In the genomic region with DNA sequence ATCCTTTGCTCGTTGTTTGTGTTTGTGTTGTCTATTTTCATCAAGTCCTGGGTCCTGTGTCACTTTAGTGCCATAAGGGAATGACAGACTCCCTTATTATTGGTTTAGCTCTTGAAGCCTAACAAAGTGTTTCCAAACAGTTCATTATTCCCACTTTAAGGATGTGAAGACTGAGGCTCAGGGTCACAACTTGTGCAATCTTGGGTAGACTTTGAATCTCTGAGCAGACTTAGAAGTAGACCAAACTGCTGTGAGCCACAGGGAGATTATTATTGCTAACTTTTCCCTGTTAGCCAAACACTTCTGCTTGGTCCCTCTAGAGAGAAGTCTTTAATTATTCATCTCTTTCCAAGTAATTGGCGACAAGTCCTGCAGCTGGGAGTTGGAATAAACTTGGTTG, we compare ENCODE assay signal across 25 cellular contexts. TPM values are rescaled to one million over a fixed set of nuclear protein-coding genes. Genes with fewer than 3 reads are reported as not detected.
DNase-seq lines count a peak whose midpoint lies in the region; ATAC-seq, FAIRE-seq and TF ChIP-seq lines count a peak whose summit lies in the region.
"Had no signal": no experiment of that assay in that cellular context is flagged by ENCODE, and none has a peak within 500 bp of the region (broad histone marks: within the 10 kb centered on the region; RNA-seq: fewer than 3 reads in every experiment).

No MANE protein-coding gene starts in this region.

- H4K20me1 ChIP-seq in K562 (replicated peaks; ENCODE audit: control insufficient read depth, insufficient read depth, low read length), result peaks cover 7% of the 10 kb centered on the region

- intact Hi-C loops in K562 (cut with micrococcal nuclease), result no loop called here

- H3K4me3 ChIP-seq in K562 (no peak overlapping the region), gastroesophageal sphincter (no peak overlapping the region)
- H3K4me3 ChIP-seq: GM12878, SJSA1 had no signal

- H3K9ac ChIP-seq in K562 (ENCODE audit: insufficient read depth in 1 of 2, low read depth in 2 of 2, low read length in 2 of 2), result no peak overlapping the region

- no peak overlapping the region for H3K4me2 ChIP-seq in K562 (ENCODE audit: insufficient read depth, low read length)

- H3K9me1 ChIP-seq in K562 (ENCODE audit: control insufficient read depth, insufficient read depth, low read length), result no peaks in the 10 kb centered on the region

- TF ChIP-seq EP300 in K562 (IDR thresholded peaks at IDR 0.05; ENCODE audit: low read length) (no peak), gastroesophageal sphincter (IDR thresholded peaks at IDR 0.05) (no peak)

- peaks cover 71% of the 10 kb centered on the region for H3K36me3 ChIP-seq in K562 (ENCODE audit: control insufficient read depth, insufficient read depth, low read length)
- no peaks in the 10 kb centered on the region for H3K36me3 ChIP-seq in gastroesophageal sphincter
- H3K36me3 ChIP-seq: BE2C, SJSA1 had no signal

- H3K4me3 Mint-ChIP-seq in activated T-cell treated with anti-CD3 and anti-CD28 coated beads, Interleukin-2, amount 50 U/mL, for 72 hours, result no peak overlapping the region
- no peak overlapping the region for H3K4me3 Mint-ChIP-seq in activated T-cell treated with anti-CD3 and anti-CD28 coated beads, Interleukin-2, amount 50 U/mL, for 4 hours
- H3K4me3 Mint-ChIP-seq: CD4-positive, alpha-beta T cell had no signal

- in situ Hi-C loops in K562 (cut with MboI), result no loop called here

- ATAC-seq in activated T-cell treated with anti-CD3 and anti-CD28 coated beads, Interleukin-2, amount 50 U/mL, for 72 hours (replicated peaks in 1 of 2), result no peak
- ATAC-seq in activated T-cell treated with anti-CD3 and anti-CD28 coated beads, Interleukin-2, amount 50 U/mL, for 4 hours, result no peak
- ATAC-seq in K562 (no peak), gastroesophageal sphincter (no peak), HG03520 (IDR thresholded peaks at IDR 0.05; ENCODE audit: unreplicated experiment) (no peak), foreskin keratinocyte (no peak)
- ATAC-seq: GM12878, HCT116, Right ventricle myocardium inferior had no signal

- H3K27ac ChIP-seq in K562 (ENCODE audit: extremely low read depth, low read depth, low read length) (no peak overlapping the region), gastroesophageal sphincter (no peak overlapping the region), foreskin keratinocyte (no peak overlapping the region)
- H3K27ac ChIP-seq: SJSA1 had no signal

- peaks cover 95% of the 10 kb centered on the region for H3K79me2 ChIP-seq in K562 (ENCODE audit: control insufficient read depth, insufficient read depth, low read length)

- POLR2A ChIA-PET in K562 (lab: Yijun Ruan, JAX), result interaction anchor here (1.0 kb wide), 1 partner anchor 8 kb away, joined by 3 read pairs; no protein-coding TSS in a partner anchor

- peaks cover 14 to 36% of the 10 kb centered on the region in 2 experiments for H3K4me1 ChIP-seq in K562 (replicated peaks in 1 of 2; ENCODE audit: control insufficient read depth in 2 of 2, insufficient read depth in 2 of 2, low read length in 2 of 2)
- H3K4me1 ChIP-seq in gastroesophageal sphincter, result peaks cover 0 to 7% (median 0%) of the 10 kb centered on the region in 3 donors
- H3K4me1 ChIP-seq in foreskin keratinocyte, result no peaks in the 10 kb centered on the region
- H3K4me1 ChIP-seq: BE2C, SJSA1 had no signal

- no peak for TF ChIP-seq RAD21 in K562 (CRISPR knock-in tag; conservative IDR thresholded peaks at IDR 0.05 in 1 of 2, IDR thresholded peaks at IDR 0.05 in 1 of 2)

- no peak overlapping the region for H2AFZ ChIP-seq in K562 (ENCODE audit: low read depth, low read length)

- H3K9me3 ChIP-seq in K562 (replicated peaks; ENCODE audit: control insufficient read depth, insufficient read depth, low read depth, low read length), result no peaks in the 10 kb centered on the region
- no peaks in the 10 kb centered on the region for H3K9me3 ChIP-seq in gastroesophageal sphincter
- H3K9me3 ChIP-seq: BE2C, SJSA1 had no signal

- H3K27ac Mint-ChIP-seq in activated T-cell treated with anti-CD3 and anti-CD28 coated beads, Interleukin-2, amount 50 U/mL, for 72 hours, result peak overlapping the region; percentile 60

- BruUV-seq in K562 (replicated peaks; lab: Mats Ljungman, UMichigan), result no TSS peak

- WGBS in K562 (ENCODE audit: insufficient coverage, low coverage, missing lambda C conversion rate), result 91% methylated on average over 2 of the region's 2 CpGs
- WGBS in gastroesophageal sphincter (ENCODE audit: low coverage in 1 of 2), 2 donors, result 67 to 71% methylated on average over 1 to 2 of the region's 2 CpGs

- CTCF ChIA-PET in K562 (lab: Yijun Ruan, JAX; ENCODE audit: low intra/inter-chr PET ratio), result no interaction called here

- DNase-seq in activated T-cell treated with anti-CD3 and anti-CD28 coated beads, Interleukin-2, amount 50 U/mL, for 72 hours, result no peak
- DNase-seq in activated T-cell treated with anti-CD3 and anti-CD28 coated beads, Interleukin-2, amount 50 U/mL, for 4 hours, result no peak
- no peak for DNase-seq in GM18507 (ENCODE audit: extremely low spot score, insufficient read length, low read depth)
- DNase-seq in K562 (ENCODE audit: extremely low read depth in 1 of 4, low spot score in 3 of 4), result no peak
- DNase-seq in foreskin keratinocyte, result no peak
- DNase-seq: BE2C; CD4-positive, alpha-beta T cell; COR-L47; DMS79; Karpas-422; NCI-H1417 treated with DMSO at 0.1 percent for 48 hours; NCI-H187; NCI-H2107; NCI-H446 treated with DMSO at 0.1 percent for 48 hours; NCI-H526 treated with DMSO at 0.1 percent for 48 hours had no signal

- peak; percentile 38 for FAIRE-seq in GM18507 (lab: Jason Lieb, UNC)
- no peak for FAIRE-seq in K562 (lab: Jason Lieb, UNC)
- FAIRE-seq: GM12878, H1 had no signal

- H3K27me3 ChIP-seq in K562 (ENCODE audit: control insufficient read depth in 2 of 2, insufficient read depth in 2 of 2, low read length in 2 of 2) (no peaks in the 10 kb centered on the region), gastroesophageal sphincter (no peaks in the 10 kb centered on the region), foreskin keratinocyte (no peaks in the 10 kb centered on the region)
- H3K27me3 ChIP-seq: BE2C, SJSA1 had no signal

- TF ChIP-seq POLR2A in K562 (conservative IDR thresholded peaks at IDR 0.05), result no peak
- no peak for TF ChIP-seq POLR2A in gastroesophageal sphincter (IDR thresholded peaks at IDR 0.05)

- H3K27me3 Mint-ChIP-seq in activated T-cell treated with anti-CD3 and anti-CD28 coated beads, Interleukin-2, amount 50 U/mL, for 72 hours (ENCODE audit: low read depth), result no peaks in the 10 kb centered on the region
- no peaks in the 10 kb centered on the region for H3K27me3 Mint-ChIP-seq in activated T-cell treated with anti-CD3 and anti-CD28 coated beads, Interleukin-2, amount 50 U/mL, for 4 hours (ENCODE audit: low read depth)
- H3K27me3 Mint-ChIP-seq: CD4-positive, alpha-beta T cell had no signal

- H3K4me1 Mint-ChIP-seq in activated T-cell treated with anti-CD3 and anti-CD28 coated beads, Interleukin-2, amount 50 U/mL, for 72 hours (ENCODE audit: low read depth), result peaks cover 86% of the 10 kb centered on the region
- H3K4me1 Mint-ChIP-seq in activated T-cell treated with anti-CD3 and anti-CD28 coated beads, Interleukin-2, amount 50 U/mL, for 4 hours (ENCODE audit: low read depth), result peaks cover 78% of the 10 kb centered on the region

- H3K36me3 Mint-ChIP-seq in activated T-cell treated with anti-CD3 and anti-CD28 coated beads, Interleukin-2, amount 50 U/mL, for 72 hours (ENCODE audit: insufficient read depth in 2 of 2), result peaks cover 0 to 6% of the 10 kb centered on the region in 2 donors
- peaks cover 3% of the 10 kb centered on the region for H3K36me3 Mint-ChIP-seq in activated T-cell treated with anti-CD3 and anti-CD28 coated beads, Interleukin-2, amount 50 U/mL, for 4 hours (ENCODE audit: insufficient read depth)

- no peaks in the 10 kb centered on the region for H3K9me3 Mint-ChIP-seq in activated T-cell treated with anti-CD3 and anti-CD28 coated beads, Interleukin-2, amount 50 U/mL, for 72 hours
- H3K9me3 Mint-ChIP-seq in activated T-cell treated with anti-CD3 and anti-CD28 coated beads, Interleukin-2, amount 50 U/mL, for 4 hours, result no peaks in the 10 kb centered on the region
- H3K9me3 Mint-ChIP-seq: CD4-positive, alpha-beta T cell had no signal

- TF ChIP-seq CTCF in K562 (IDR thresholded peaks at IDR 0.05 in 2 of 3, conservative IDR thresholded peaks at IDR 0.05 in 1 of 3; ENCODE audit: insufficient read depth in 2 of 3, low read depth in 1 of 3, low read length in 3 of 3) (no peak), gastroesophageal sphincter (IDR thresholded peaks at IDR 0.05) (no peak), foreskin keratinocyte (conservative IDR thresholded peaks at IDR 0.05) (no peak)

TF ChIP-seq in K562, 482 proteins besides CTCF, POLR2A, EP300 and RAD21 (continues in another document):
- TF ChIP-seq ADNP (tag; IDR thresholded peaks at IDR 0.05) (peak; percentile 79), HDAC2 (IDR thresholded peaks at IDR 0.05) (peak; percentile 61; the same call in 1 of the 2 replicates), KHSRP (IDR thresholded peaks at IDR 0.05) (no peak), DNMT1 (IDR thresholded peaks at IDR 0.05) (no peak), BCOR (IDR thresholded peaks at IDR 0.05) (peak; percentile 92), RBM25 (IDR thresholded peaks at IDR 0.05; ENCODE audit: low read depth, low read length, severe bottlenecking) (peak; percentile 96)

RNA-seq across cellular contexts. Expression of a gene that starts 31.8 kb away (rescaled TPM):
- total RNA-seq in activated T-cell treated with anti-CD3 and anti-CD28 coated beads, Interleukin-2, amount 50 U/mL, for 72 hours, result 10 to 100 TPM; 72.1 to 77.0 TPM
- 10 to 100 TPM; 41.4 to 66.8 (median 63.3) TPM for total RNA-seq in activated T-cell treated with anti-CD3 and anti-CD28 coated beads, Interleukin-2, amount 50 U/mL, for 4 hours
- 589 and 727 TPM in 2 replicates for total RNA-seq in K562 (2011; cell fraction: chromatin; rRNA removed; ENCODE audit: low replicate concordance)
- 260 and 276 TPM in 2 replicates for total RNA-seq in K562 (2011; cell fraction: nucleolus; rRNA removed)
- total RNA-seq in K562 (2011; cell fraction: nucleoplasm; rRNA removed), result 490 and 887 TPM in 2 replicates
- total RNA-seq in K562 (2014; rRNA removed) (111 and 151 TPM in 2 replicates), K562 (2014; rRNA removed; fragmentation: Illumina TruSeq; extraction: Trizol) (184 and 197 TPM in 2 replicates), K562 (2015; rRNA removed; fragmentation: Illumina TruSeq; extraction: Trizol) (140 and 148 TPM in 2 replicates), K562 (2021) (199 and 214 TPM in 2 replicates), gastroesophageal sphincter (10 to 100 TPM; 10.7 to 23.9 (median 18.2) TPM), foreskin keratinocyte (0.20 TPM in 1 of 2 replicates, not detected in the other)
- polyA plus RNA-seq in K562 (2011; rRNA removed) (157 and 276 TPM in 2 replicates), K562 (2014; fragmentation: Illumina TruSeq; extraction: Trizol) (161 and 185 TPM in 2 replicates), K562 (2014; fragmentation: Nextera tagmentation; extraction: Ambion mirVana) (10 to 100 TPM; 49.9 to 64.3 TPM), K562 (2014; rRNA removed) (102 and 116 TPM in 2 replicates), foreskin keratinocyte (0.01 TPM in 1 of 2 replicates, not detected in the other)
- 122 and 401 TPM in 2 replicates for polyA plus RNA-seq in K562 (2011; cell fraction: cytosol; rRNA removed)
- polyA plus RNA-seq in K562 (2011; cell fraction: nucleus; rRNA removed), result 204 and 318 TPM in 2 replicates
- 162 and 213 TPM in 2 replicates for polyA plus RNA-seq in K562 (2012)
- 397 and 705 TPM in 2 replicates for polyA minus RNA-seq in K562 (2011; rRNA and poly(A)+ RNA removed)
- polyA minus RNA-seq in K562 (2011; cell fraction: cytosol; rRNA and poly(A)+ RNA removed), result 224 and 329 TPM in 2 replicates
- 155 and 218 TPM in 2 replicates for polyA minus RNA-seq in K562 (2011; cell fraction: nucleus; rRNA and poly(A)+ RNA removed)
- total RNA-seq: A172, HT1080, M059J had no signal
